Comparison of ENCODE assay signal across 13 cellular contexts in genomic region chr2:150480971-150481830, GRCh38. TPM values are rescaled to one million over a fixed set of nuclear protein-coding genes. Genes with fewer than 3 reads are reported as not detected.
DNase-seq lines count a peak whose midpoint lies in the region; ATAC-seq, FAIRE-seq and TF ChIP-seq lines count a peak whose summit lies in the region.
"Had no signal": no experiment of that assay in that cellular context is flagged by ENCODE, and none has a peak within 500 bp of the region (broad histone marks: within the 10 kb centered on the region; RNA-seq: fewer than 3 reads in every experiment).

No MANE protein-coding gene starts in this region.

- no peak for TF ChIP-seq EP300 in transverse colon (IDR thresholded peaks at IDR 0.05; ENCODE audit: low read depth)

- H2BK12ac ChIP-seq in mesenchymal stem cell (ENCODE audit: low read length in 2 of 2) = no peak overlapping the region

- no peak overlapping the region for H2BK5ac ChIP-seq in mesenchymal stem cell (ENCODE audit: low read depth, low read length, poor library complexity, severe bottlenecking)

- H3K79me1 ChIP-seq in mesenchymal stem cell (replicated peaks; ENCODE audit: low read length, poor library complexity, severe bottlenecking) = no peaks in the 10 kb centered on the region

- no peak for TF ChIP-seq POLR2A in heart left ventricle (IDR thresholded peaks at IDR 0.05)
- no peak for TF ChIP-seq POLR2A in breast epithelium (IDR thresholded peaks at IDR 0.05)
- TF ChIP-seq POLR2A in transverse colon (IDR thresholded peaks at IDR 0.05) = no peak
- no peak for TF ChIP-seq POLR2A in H54 (IDR thresholded peaks at IDR 0.05; ENCODE audit: low read depth, low read length)

- peak overlapping the region; percentile 17 for H4K8ac ChIP-seq in mesenchymal stem cell (ENCODE audit: low read length)

- in situ Hi-C loops in transverse colon (cut with MboI; ENCODE audit: low pct_ligation_motif_present in 1 of 4, low pct_unique_long_range_greater_than_20kb in 1 of 4, low sequenced_read_pairs in 3 of 4) = loop anchor here in 3 of 4 donors (10.0 to 25.0 kb wide), 4 partner anchors 294 to 894 kb away; partner anchors contain the start of gene MMADHC (in 1 of the 3)

- H3K14ac ChIP-seq in mesenchymal stem cell (ENCODE audit: low read length in 2 of 2) = no peak overlapping the region

- no peak for ATAC-seq in heart left ventricle
- ATAC-seq: activated CD8-positive, alpha-beta memory T cell treated with anti-CD3 and anti-CD28 coated beads, Interleukin-2, amount 10 ng/mL, durations not matched to agents 7 days and 5 days had no signal

- H2AFZ ChIP-seq in mesenchymal stem cell (ENCODE audit: low read depth, low read length) = no peak overlapping the region

- H2BK15ac ChIP-seq in mesenchymal stem cell (ENCODE audit: low read depth, poor library complexity, severe bottlenecking) = no peak overlapping the region

- POLR2A ChIA-PET in RWPE1 (lab: Yijun Ruan, JAX; ENCODE audit: low non-redundant PET) = no interaction called here

- H3K9ac ChIP-seq in mesenchymal stem cell (ENCODE audit: low read length) = peak overlapping the region; percentile 100

- no peak for FAIRE-seq in H54 (lab: Jason Lieb, UNC)

- H3K9me3 ChIP-seq in heart left ventricle (no peaks in the 10 kb centered on the region), breast epithelium (no peaks in the 10 kb centered on the region), mesenchymal stem cell (ENCODE audit: control insufficient read depth, low read length) (no peaks in the 10 kb centered on the region), transverse colon (no peaks in the 10 kb centered on the region)

- H3K4me2 ChIP-seq in mesenchymal stem cell (ENCODE audit: low read length, poor library complexity, severe bottlenecking) = no peak overlapping the region

- CTCF ChIA-PET in RWPE1 (lab: Yijun Ruan, JAX) = interaction anchor here (0.6 kb wide), 2 partner anchors 18 to 753 kb away, joined by 3 to 4 read pairs; no protein-coding TSS in a partner anchor

- H2BK120ac ChIP-seq in mesenchymal stem cell (ENCODE audit: low read depth, low read length) = no peak overlapping the region

- H2AK5ac ChIP-seq in mesenchymal stem cell (ENCODE audit: low read length, severe bottlenecking) = peak overlapping the region; percentile 84

- H3K23ac ChIP-seq in mesenchymal stem cell (ENCODE audit: low read length in 2 of 2) = no peak overlapping the region

- intact Hi-C loops in heart left ventricle (cut with DNase I) = loop anchor here in 5 of 10 donors (10.0 kb wide), 5 partner anchors 56 to 676 kb away; no protein-coding TSS in a partner anchor
- intact Hi-C loops in cardiac septum (cut with DNase I) = no loop called here
- intact Hi-C loops in breast epithelium (cut with DNase I; ENCODE audit: low total_unique reads) = no loop called here
- intact Hi-C loops in transverse colon (cut with DNase I; ENCODE audit: low total_unique reads) = no loop called here

- no peak overlapping the region for H3K18ac ChIP-seq in mesenchymal stem cell (ENCODE audit: low read depth in 1 of 2, low read length in 2 of 2)

- no peak overlapping the region for H3K4ac ChIP-seq in mesenchymal stem cell (ENCODE audit: low read depth in 1 of 2, low read length in 2 of 2)

- no peak for DNase-seq in heart left ventricle
- no peak for DNase-seq in cardiac septum (ENCODE audit: low spot score)
- DNase-seq in breast epithelium (ENCODE audit: low spot score in 2 of 2) = no peak
- no peak for DNase-seq in mesenchymal stem cell
- no peak for DNase-seq in transverse colon
- DNase-seq in RWPE1 (ENCODE audit: low spot score) = no peak
- no peak for DNase-seq in H54 (ENCODE audit: insufficient read length, low spot score)
- DNase-seq in cortex of kidney (lab: John Stamatoyannopoulos, UW) = no peak
- DNase-seq: 8988T; activated CD8-positive, alpha-beta memory T cell treated with anti-CD3 and anti-CD28 coated beads, Interleukin-2, amount 10 ng/mL, durations not matched to agents 7 days and 5 days; activated naive CD4-positive, alpha-beta T cell treated with anti-CD3 and anti-CD28 coated beads for 36 hours; central memory CD4-positive, alpha-beta T cell; NCI-H1930 had no signal

- peaks cover 0 to 14% (median 0%) of the 10 kb centered on the region in 9 donors for H3K27me3 ChIP-seq in heart left ventricle
- no peaks in the 10 kb centered on the region for H3K27me3 ChIP-seq in breast epithelium
- H3K27me3 ChIP-seq in mesenchymal stem cell (ENCODE audit: control insufficient read depth in 1 of 2, insufficient read depth in 1 of 2, low read length in 2 of 2) = no peaks in the 10 kb centered on the region
- no peaks in the 10 kb centered on the region for H3K27me3 ChIP-seq in transverse colon

- WGBS in heart left ventricle, 4 donors = 77 to 79% (median 78%) methylated on average over 6 of the region's 6 CpGs
- WGBS in mesenchymal stem cell = 92% methylated on average over 4 of the region's 6 CpGs
- 86 to 92% methylated on average over 6 of the region's 6 CpGs for WGBS in transverse colon (ENCODE audit: low coverage in 1 of 2), 2 donors

- H3K4me1 ChIP-seq in heart left ventricle (peaks cover 6 to 88% (median 73%) of the 10 kb centered on the region in 12 donors), breast epithelium (peaks cover 4 to 29% of the 10 kb centered on the region in 2 donors), mesenchymal stem cell (ENCODE audit: control insufficient read depth, insufficient read depth, low read depth, low read length) (peaks cover 2% of the 10 kb centered on the region), transverse colon (peaks cover 36 to 89% (median 67%) of the 10 kb centered on the region in 4 donors)

- H3K27ac ChIP-seq in heart left ventricle = peak overlapping the region; percentile 15 to 99 (median 88)
- peak overlapping the region; percentile 50 to 56 for H3K27ac ChIP-seq in breast epithelium
- H3K27ac ChIP-seq in mesenchymal stem cell (ENCODE audit: low read length, poor library complexity, severe bottlenecking) = no peak overlapping the region
- H3K27ac ChIP-seq in transverse colon = peak overlapping the region; percentile 87 to 93 (median 88)
- H3K27ac ChIP-seq in RWPE1 = no peak overlapping the region

- H3K4me3 ChIP-seq in heart left ventricle (peak overlapping the region in 1 of 12 donors; percentile 7), breast epithelium (peak overlapping the region in 1 of 3 donors; percentile 19), mesenchymal stem cell (ENCODE audit: insufficient read depth in 1 of 2, low read depth in 1 of 2, low read length in 2 of 2) (peak overlapping the region in 1 of 2 experiments; percentile 62), transverse colon (no peak overlapping the region)

- no peak overlapping the region for H4K91ac ChIP-seq in mesenchymal stem cell (ENCODE audit: low read length)

- H3K36me3 ChIP-seq in heart left ventricle (no peaks in the 10 kb centered on the region), breast epithelium (no peaks in the 10 kb centered on the region), mesenchymal stem cell (ENCODE audit: control insufficient read depth in 1 of 2, insufficient read depth in 2 of 2, low read depth in 1 of 2, low read length in 2 of 2) (peaks cover 18 to 95% of the 10 kb centered on the region in 2 experiments), transverse colon (peaks cover 0 to 3% (median 0%) of the 10 kb centered on the region in 4 donors)

- TF ChIP-seq CTCF in heart left ventricle (IDR thresholded peaks at IDR 0.05) (no peak), breast epithelium (IDR thresholded peaks at IDR 0.05) (no peak), transverse colon (IDR thresholded peaks at IDR 0.05) (no peak), RWPE1 (conservative IDR thresholded peaks at IDR 0.05; ENCODE audit: low read depth) (no peak)

RNA-seq across cellular contexts. Expression of gene RND3, which starts 6.3 kb away (rescaled TPM):
- 10 to 100 TPM; 16.8 to 40.1 (median 30.2) TPM for total RNA-seq in heart left ventricle
- polyA plus RNA-seq in heart left ventricle = 10 to 100 TPM; 17.1 to 30.6 TPM
- total RNA-seq in cardiac septum = 46.9 TPM
- total RNA-seq in breast epithelium = 100 to 1,000 TPM in 1 of 3 donors, 10 to 100 TPM in 2; 89.1 to 105 (median 98.0) TPM
- polyA plus RNA-seq in mesenchymal stem cell (2013, experiment 1 of 2) = 184 TPM
- polyA plus RNA-seq in mesenchymal stem cell (2013, experiment 2 of 2) = 178 TPM
- total RNA-seq in transverse colon = 10 to 100 TPM; 16.5 to 54.6 (median 46.1) TPM
- total RNA-seq: activated CD8-positive, alpha-beta memory T cell treated with anti-CD3 and anti-CD28 coated beads, Interleukin-2, amount 10 ng/mL, durations not matched to agents 7 days and 5 days; activated naive CD4-positive, alpha-beta T cell treated with anti-CD3 and anti-CD28 coated beads for 36 hours had no signal

Comparison
In these comparisons a context has a peak if more than half of its experiments do, and no peak if none do; other contexts are left out.
1. H3K27ac ChIP-seq: peak in heart left ventricle (12 of 12), breast epithelium (2 of 2) and transverse colon (4 of 4); none in mesenchymal stem cell (single experiment) and RWPE1 (single experiment).